Comparison of ENCODE assay signal across 2 cellular contexts in genomic region chr3:121592856-121593702, GRCh38.
TF ChIP-seq lines count a peak whose summit lies in the region.

TSS of gene FBXO40 (plus strand) at chr3:121593379. CDS start at chr3:121620576, 27,197 bp downstream.

TF ChIP-seq in IMR-90, 13 proteins besides CTCF, POLR2A, EP300 and RAD21:
- TF ChIP-seq MAZ (IDR thresholded peaks at IDR 0.05; ENCODE audit: borderline replicate concordance, low read depth, low read length) (no peak), SMC3 (IDR thresholded peaks at IDR 0.05; ENCODE audit: low read depth, low read length) (no peak), MAFK (IDR thresholded peaks at IDR 0.05; ENCODE audit: low read depth, low read length) (peak; percentile 52; the same call in 1 of the 2 replicates)

TF ChIP-seq in GM12878, 131 proteins besides CTCF, POLR2A, EP300 and RAD21:
- TF ChIP-seq ZNF622 (IDR thresholded peaks at IDR 0.05) (no peak), YBX1 (IDR thresholded peaks at IDR 0.05) (no peak), SREBF1 (IDR thresholded peaks at IDR 0.05; ENCODE audit: low read length) (no peak), ZSCAN29 (IDR thresholded peaks at IDR 0.05) (no peak), SIN3A (IDR thresholded peaks at IDR 0.05; ENCODE audit: low read depth, low read length) (no peak)
